1 cellular context compared by ENCODE assay signal in the genomic region with DNA sequence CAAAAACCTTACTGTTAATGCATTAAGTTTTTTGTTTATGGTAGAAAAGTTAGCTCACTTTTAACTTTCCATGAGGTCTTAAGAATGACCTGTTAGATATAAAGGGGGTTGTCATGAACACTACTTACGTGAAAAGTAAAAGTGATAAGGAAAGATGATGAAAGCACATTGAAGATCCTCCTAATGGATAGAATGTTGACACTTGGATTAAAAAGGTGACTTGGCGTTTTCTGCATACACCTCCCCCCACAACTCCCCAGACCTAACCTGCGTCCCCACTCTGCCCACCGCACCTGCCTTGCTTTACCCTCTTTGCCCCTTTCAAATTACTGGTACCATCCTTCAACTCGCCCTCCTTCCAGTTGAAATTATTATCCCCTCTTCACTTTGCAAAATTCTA.
TF ChIP-seq lines count a peak whose summit lies in the region.

No MANE protein-coding gene starts in this region.

TF ChIP-seq in K562, 482 proteins besides CTCF, POLR2A, EP300 and RAD21 (continued from another document):
- TF ChIP-seq JUNB (CRISPR knock-in tag; conservative IDR thresholded peaks at IDR 0.05): no peak
- TF ChIP-seq, protein P1, sequence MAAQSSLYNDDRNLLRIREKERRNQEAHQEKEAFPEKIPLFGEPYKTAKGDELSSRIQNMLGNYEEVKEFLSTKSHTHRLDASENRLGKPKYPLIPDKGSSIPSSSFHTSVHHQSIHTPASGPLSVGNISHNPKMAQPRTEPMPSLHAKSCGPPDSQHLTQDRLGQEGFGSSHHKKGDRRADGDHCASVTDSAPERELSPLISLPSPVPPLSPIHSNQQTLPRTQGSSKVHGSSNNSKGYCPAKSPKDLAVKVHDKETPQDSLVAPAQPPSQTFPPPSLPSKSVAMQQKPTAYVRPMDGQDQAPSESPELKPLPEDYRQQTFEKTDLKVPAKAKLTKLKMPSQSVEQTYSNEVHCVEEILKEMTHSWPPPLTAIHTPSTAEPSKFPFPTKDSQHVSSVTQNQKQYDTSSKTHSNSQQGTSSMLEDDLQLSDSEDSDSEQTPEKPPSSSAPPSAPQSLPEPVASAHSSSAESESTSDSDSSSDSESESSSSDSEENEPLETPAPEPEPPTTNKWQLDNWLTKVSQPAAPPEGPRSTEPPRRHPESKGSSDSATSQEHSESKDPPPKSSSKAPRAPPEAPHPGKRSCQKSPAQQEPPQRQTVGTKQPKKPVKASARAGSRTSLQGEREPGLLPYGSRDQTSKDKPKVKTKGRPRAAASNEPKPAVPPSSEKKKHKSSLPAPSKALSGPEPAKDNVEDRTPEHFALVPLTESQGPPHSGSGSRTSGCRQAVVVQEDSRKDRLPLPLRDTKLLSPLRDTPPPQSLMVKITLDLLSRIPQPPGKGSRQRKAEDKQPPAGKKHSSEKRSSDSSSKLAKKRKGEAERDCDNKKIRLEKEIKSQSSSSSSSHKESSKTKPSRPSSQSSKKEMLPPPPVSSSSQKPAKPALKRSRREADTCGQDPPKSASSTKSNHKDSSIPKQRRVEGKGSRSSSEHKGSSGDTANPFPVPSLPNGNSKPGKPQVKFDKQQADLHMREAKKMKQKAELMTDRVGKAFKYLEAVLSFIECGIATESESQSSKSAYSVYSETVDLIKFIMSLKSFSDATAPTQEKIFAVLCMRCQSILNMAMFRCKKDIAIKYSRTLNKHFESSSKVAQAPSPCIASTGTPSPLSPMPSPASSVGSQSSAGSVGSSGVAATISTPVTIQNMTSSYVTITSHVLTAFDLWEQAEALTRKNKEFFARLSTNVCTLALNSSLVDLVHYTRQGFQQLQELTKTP (IDR thresholded peaks at IDR 0.05; ENCODE audit: low read depth in 1 of 2, partially characterized antibody in 2 of 2): no peak
- TF ChIP-seq NR2C2 (CRISPR knock-in tag; IDR thresholded peaks at IDR 0.05): no peak
- TF ChIP-seq NR2C2 (tag; IDR thresholded peaks at IDR 0.05): no peak
- no peak for TF ChIP-seq TBP (optimal IDR thresholded peaks at IDR 0.05; ENCODE audit: low read depth, low read length)
- TF ChIP-seq, protein P2, sequence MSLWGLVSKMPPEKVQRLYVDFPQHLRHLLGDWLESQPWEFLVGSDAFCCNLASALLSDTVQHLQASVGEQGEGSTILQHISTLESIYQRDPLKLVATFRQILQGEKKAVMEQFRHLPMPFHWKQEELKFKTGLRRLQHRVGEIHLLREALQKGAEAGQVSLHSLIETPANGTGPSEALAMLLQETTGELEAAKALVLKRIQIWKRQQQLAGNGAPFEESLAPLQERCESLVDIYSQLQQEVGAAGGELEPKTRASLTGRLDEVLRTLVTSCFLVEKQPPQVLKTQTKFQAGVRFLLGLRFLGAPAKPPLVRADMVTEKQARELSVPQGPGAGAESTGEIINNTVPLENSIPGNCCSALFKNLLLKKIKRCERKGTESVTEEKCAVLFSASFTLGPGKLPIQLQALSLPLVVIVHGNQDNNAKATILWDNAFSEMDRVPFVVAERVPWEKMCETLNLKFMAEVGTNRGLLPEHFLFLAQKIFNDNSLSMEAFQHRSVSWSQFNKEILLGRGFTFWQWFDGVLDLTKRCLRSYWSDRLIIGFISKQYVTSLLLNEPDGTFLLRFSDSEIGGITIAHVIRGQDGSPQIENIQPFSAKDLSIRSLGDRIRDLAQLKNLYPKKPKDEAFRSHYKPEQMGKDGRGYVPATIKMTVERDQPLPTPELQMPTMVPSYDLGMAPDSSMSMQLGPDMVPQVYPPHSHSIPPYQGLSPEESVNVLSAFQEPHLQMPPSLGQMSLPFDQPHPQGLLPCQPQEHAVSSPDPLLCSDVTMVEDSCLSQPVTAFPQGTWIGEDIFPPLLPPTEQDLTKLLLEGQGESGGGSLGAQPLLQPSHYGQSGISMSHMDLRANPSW (CRISPR knock-in tag; IDR thresholded peaks at IDR 0.05): no peak
